In the genomic region with DNA sequence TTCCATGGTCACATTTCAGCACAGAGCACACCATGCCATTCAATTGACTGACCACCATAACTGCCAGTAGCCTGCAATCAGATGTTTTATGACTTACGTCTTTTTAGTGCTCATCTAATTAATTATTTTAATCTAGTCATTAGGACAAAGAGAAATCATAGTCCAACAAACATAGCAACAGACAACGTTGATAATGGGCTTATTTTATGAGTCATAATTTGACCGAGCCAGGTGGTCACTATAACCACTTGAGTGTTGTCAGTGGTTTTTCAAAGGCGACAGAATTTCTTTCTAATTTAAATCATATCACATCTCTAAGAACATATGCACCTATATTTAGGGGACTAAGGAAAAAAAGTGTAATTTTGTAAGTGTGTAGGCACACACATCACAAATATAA, we compare ENCODE assay signal across 10 cellular contexts. TPM values are rescaled to one million over a fixed set of nuclear protein-coding genes. Genes with fewer than 3 reads are reported as not detected.
DNase-seq lines count a peak whose midpoint lies in the region; ATAC-seq and TF ChIP-seq lines count a peak whose summit lies in the region.
"Had no signal": no experiment of that assay in that cellular context is flagged by ENCODE, and none has a peak within 500 bp of the region (broad histone marks: within the 10 kb centered on the region; RNA-seq: fewer than 3 reads in every experiment).

No MANE protein-coding gene starts in this region.

- H3K9me3 ChIP-seq in BE2C (no peaks in the 10 kb centered on the region), mesenchymal stem cell (ENCODE audit: control insufficient read depth, low read length) (no peaks in the 10 kb centered on the region)

- ATAC-seq in HG03342 (IDR thresholded peaks at IDR 0.05; ENCODE audit: unreplicated experiment) = peak; percentile 16
- ATAC-seq in sciatic nerve = no peak

- H2AK5ac ChIP-seq in mesenchymal stem cell (ENCODE audit: low read length, severe bottlenecking) = no peak overlapping the region

- H3K27me3 ChIP-seq in BE2C = no peaks in the 10 kb centered on the region
- H3K27me3 ChIP-seq in mesenchymal stem cell (ENCODE audit: control insufficient read depth in 1 of 2, insufficient read depth in 1 of 2, low read length in 2 of 2) = no peaks in the 10 kb centered on the region

- H3K79me1 ChIP-seq in mesenchymal stem cell (replicated peaks; ENCODE audit: low read length, poor library complexity, severe bottlenecking) = peaks cover 2% of the 10 kb centered on the region

- no peak overlapping the region for H2AFZ ChIP-seq in mesenchymal stem cell (ENCODE audit: low read depth, low read length)

- H3K27ac ChIP-seq in mesenchymal stem cell (ENCODE audit: low read length, poor library complexity, severe bottlenecking) = no peak overlapping the region

- no peak overlapping the region for H4K91ac ChIP-seq in mesenchymal stem cell (ENCODE audit: low read length)

- in situ Hi-C loops in astrocyte of the cerebellum (cut with HindIII; ENCODE audit: low sequenced_read_pairs) = no loop called here

- H4K8ac ChIP-seq in mesenchymal stem cell (ENCODE audit: low read length) = no peak overlapping the region

- TF ChIP-seq CTCF in BE2C (IDR thresholded peaks at IDR 0.05; ENCODE audit: low read depth, low read length) = no peak
- TF ChIP-seq CTCF in astrocyte of the cerebellum (IDR thresholded peaks at IDR 0.05; ENCODE audit: low read depth, low read length, missing control alignments) = no peak

- peak overlapping the region; percentile 96 for H3K4me3 ChIP-seq in BE2C (ENCODE audit: low read depth, low read length)
- H3K4me3 ChIP-seq in astrocyte of the cerebellum (ENCODE audit: low read depth, low read length) = peak overlapping the region; percentile 88
- H3K4me3 ChIP-seq in mesenchymal stem cell (ENCODE audit: insufficient read depth in 1 of 2, low read depth in 1 of 2, low read length in 2 of 2) = peak overlapping the region in 1 of 2 experiments; percentile 84

- peaks cover 39% of the 10 kb centered on the region for H3K36me3 ChIP-seq in BE2C
- peaks cover 22 to 47% of the 10 kb centered on the region in 2 experiments for H3K36me3 ChIP-seq in mesenchymal stem cell (ENCODE audit: control insufficient read depth in 1 of 2, insufficient read depth in 2 of 2, low read depth in 1 of 2, low read length in 2 of 2)

- no peak overlapping the region for H3K14ac ChIP-seq in mesenchymal stem cell (ENCODE audit: low read length in 2 of 2)

- H3K4me1 ChIP-seq in BE2C (no peaks in the 10 kb centered on the region), mesenchymal stem cell (ENCODE audit: control insufficient read depth, insufficient read depth, low read depth, low read length) (peaks cover 3% of the 10 kb centered on the region)

- H2BK5ac ChIP-seq in mesenchymal stem cell (ENCODE audit: low read depth, low read length, poor library complexity, severe bottlenecking) = no peak overlapping the region

- DNase-seq in BE2C (no peak), astrocyte of the cerebellum (ENCODE audit: low read depth) (no peak), mesenchymal stem cell (peak; percentile 34), ureter (ENCODE audit: low spot score) (no peak), sciatic nerve (ENCODE audit: low spot score) (no peak), NCI-H2029 treated with DMSO at 0.1 percent for 48 hours (lab: John Stamatoyannopoulos, UW) (no peak)
- no peak for DNase-seq in NK-92 treated with Interleukin-12 subunit alpha and Interleukin-12 subunit beta, amount 100 ng/mL, for 24 hours (lab: John Stamatoyannopoulos, UW)
- DNase-seq: H7, NCI-H1417 treated with DMSO at 0.1 percent for 48 hours had no signal

- no peak overlapping the region for H2BK120ac ChIP-seq in mesenchymal stem cell (ENCODE audit: low read depth, low read length)

- peak overlapping the region; percentile 99 for H3K9ac ChIP-seq in mesenchymal stem cell (ENCODE audit: low read length)

- H3K4ac ChIP-seq in mesenchymal stem cell (ENCODE audit: low read depth in 1 of 2, low read length in 2 of 2) = no peak overlapping the region

- no peak overlapping the region for H2BK15ac ChIP-seq in mesenchymal stem cell (ENCODE audit: low read depth, poor library complexity, severe bottlenecking)

- no CpG with 5 or more reads among the region's 4 CpGs for WGBS in mesenchymal stem cell

- no peak overlapping the region for H3K23ac ChIP-seq in mesenchymal stem cell (ENCODE audit: low read length in 2 of 2)

- no peak overlapping the region for H3K18ac ChIP-seq in mesenchymal stem cell (ENCODE audit: low read depth in 1 of 2, low read length in 2 of 2)

- no peak overlapping the region for H2BK12ac ChIP-seq in mesenchymal stem cell (ENCODE audit: low read length in 2 of 2)

- intact Hi-C loops in sciatic nerve (cut with DNase I) = no loop called here

- H3K4me2 ChIP-seq in mesenchymal stem cell (ENCODE audit: low read length, poor library complexity, severe bottlenecking) = peak overlapping the region; percentile 63

RNA-seq across cellular contexts. Expression of gene SEC24D, which starts 1.9 kb away (rescaled TPM):
- 25.3 TPM for polyA plus RNA-seq in BE2C (2012; ENCODE audit: insufficient read depth, insufficient read length, low read depth)
- 106 TPM for polyA plus RNA-seq in mesenchymal stem cell (2013, experiment 1 of 2)
- 98.8 TPM for polyA plus RNA-seq in mesenchymal stem cell (2013, experiment 2 of 2)
- total RNA-seq in ureter (66.7 TPM), sciatic nerve (64.9 TPM)

RNA-seq across cellular contexts. Expression of gene SYNPO2, which starts 54.6 kb away (rescaled TPM):
- 18.4 TPM for polyA plus RNA-seq in BE2C (2012; ENCODE audit: insufficient read depth, insufficient read length, low read depth)
- 3.2 TPM for polyA plus RNA-seq in mesenchymal stem cell (2013, experiment 1 of 2)
- polyA plus RNA-seq in mesenchymal stem cell (2013, experiment 2 of 2) = 3.1 TPM
- total RNA-seq in ureter (381 TPM), sciatic nerve (113 TPM)
